ENCODE assay signal across 1 cellular context in genomic region chr1:22889213-22889827, GRCh38.
TF ChIP-seq lines count a peak whose summit lies in the region.

No MANE protein-coding gene starts in this region.

TF ChIP-seq in WTC11, 78 proteins besides CTCF, POLR2A, EP300 and RAD21 (continued from another document):
- TF ChIP-seq AFF4 (CRISPR knock-in tag; IDR thresholded peaks at IDR 0.05; ENCODE audit: borderline replicate concordance), result no peak
